ENCODE assay signal across 17 cellular contexts in genomic region chr2:187302619-187303018, GRCh38.
A peak's percentile ranks its signal among the peaks of the same experiment; 100 is the strongest.
DNase-seq lines count a peak whose midpoint lies in the region; ATAC-seq, FAIRE-seq and TF ChIP-seq lines count a peak whose summit lies in the region.
"Had no signal": no experiment of that assay in that cellular context is flagged by ENCODE, and none has a peak within 500 bp of the region (broad histone marks: within the 10 kb centered on the region; RNA-seq: fewer than 3 reads in every experiment).

No MANE protein-coding gene starts in this region.

- no peak overlapping the region for H3K4me3 Mint-ChIP-seq in stimulated activated naive B cell treated with anti-CD40 and anti-IgM and Interleukin-4, amounts not matched to agents 10 μg/mL and 1 μg/mL and 100 μg/mL, for 72 hours
- H3K4me3 Mint-ChIP-seq: stimulated activated naive CD8-positive, alpha-beta T cell treated with anti-CD3 and anti-CD28 coated beads, Interleukin-15, amount 100 ng/mL, for 72 hours had no signal

- DNase-seq in DMS53 treated with DMSO at 0.1 percent for 48 hours (lab: John Stamatoyannopoulos, UW; ENCODE audit: unreplicated experiment): peak; percentile 13
- DNase-seq in NCI-H226: peak; percentile 46
- peak; percentile 97 for DNase-seq in endothelial cell of umbilical vein (ENCODE audit: low read depth, low spot score)
- peak; percentile 23 for DNase-seq in mesenchymal stem cell
- DNase-seq in esophagus muscularis mucosa (ENCODE audit: extremely low spot score): no peak
- DNase-seq in stimulated activated naive B cell treated with anti-CD40 and anti-IgM and Interleukin-4, amounts not matched to agents 10 μg/mL and 1 μg/mL and 100 μg/mL, for 72 hours: no peak
- DNase-seq in SKM-1 (lab: John Stamatoyannopoulos, UW; ENCODE audit: unreplicated experiment): no peak
- no peak for DNase-seq in tibial artery
- DNase-seq: activated gamma-delta T cell; cerebellar nuclear complex; NCI-H1092 treated with DMSO at 0.1 percent for 48 hours; NCI-H510A treated with DMSO at 0.1 percent for 48 hours; posterior cingulate gyrus; stimulated activated naive CD8-positive, alpha-beta T cell treated with anti-CD3 and anti-CD28 coated beads, Interleukin-15, amount 100 ng/mL, for 72 hours; T-helper 9 cell had no signal

- H3K9ac ChIP-seq in endothelial cell of umbilical vein (replicated peaks; ENCODE audit: extremely low read depth, insufficient read depth, low read length) (peak overlapping the region; percentile 70), mesenchymal stem cell (ENCODE audit: low read length) (no peak overlapping the region)

- 90% methylated on average over 2 of the region's 3 CpGs for WGBS in mesenchymal stem cell
- WGBS in esophagus muscularis mucosa: 75% methylated on average over 3 of the region's 3 CpGs

- CTCF ChIA-PET in endothelial cell of umbilical vein (lab: Charles Lee): interaction anchor here (0.7 to 2.2 kb wide), 9 partner anchors 16 to 448 kb away, joined by 3 to 8 read pairs (median 4); partner anchors contain the start of gene CALCRL

- H3K27me3 ChIP-seq in endothelial cell of umbilical vein (ENCODE audit: control insufficient read depth in 2 of 2, insufficient read depth in 2 of 2, low read length in 2 of 2) (no peaks in the 10 kb centered on the region), mesenchymal stem cell (ENCODE audit: control insufficient read depth in 1 of 2, insufficient read depth in 1 of 2, low read length in 2 of 2) (no peaks in the 10 kb centered on the region), esophagus muscularis mucosa (no peaks in the 10 kb centered on the region), tibial artery (no peaks in the 10 kb centered on the region)
- H3K27me3 ChIP-seq: gastroesophageal sphincter had no signal

- H3K18ac ChIP-seq in mesenchymal stem cell (ENCODE audit: low read depth in 1 of 2, low read length in 2 of 2): no peak overlapping the region

- no peak overlapping the region for H3K27ac Mint-ChIP-seq in stimulated activated naive B cell treated with anti-CD40 and anti-IgM and Interleukin-4, amounts not matched to agents 10 μg/mL and 1 μg/mL and 100 μg/mL, for 72 hours
- H3K27ac Mint-ChIP-seq: stimulated activated naive CD8-positive, alpha-beta T cell treated with anti-CD3 and anti-CD28 coated beads, Interleukin-15, amount 100 ng/mL, for 72 hours had no signal

- no peak overlapping the region for H3K4ac ChIP-seq in mesenchymal stem cell (ENCODE audit: low read depth in 1 of 2, low read length in 2 of 2)

- H3K27me3 Mint-ChIP-seq in stimulated activated naive B cell treated with anti-CD40 and anti-IgM and Interleukin-4, amounts not matched to agents 10 μg/mL and 1 μg/mL and 100 μg/mL, for 72 hours: no peaks in the 10 kb centered on the region
- H3K27me3 Mint-ChIP-seq: stimulated activated naive CD8-positive, alpha-beta T cell treated with anti-CD3 and anti-CD28 coated beads, Interleukin-15, amount 100 ng/mL, for 72 hours had no signal

- H3K27ac ChIP-seq in endothelial cell of umbilical vein (ENCODE audit: insufficient read depth, low read depth, low read length) (peak overlapping the region; percentile 89), mesenchymal stem cell (ENCODE audit: low read length, poor library complexity, severe bottlenecking) (no peak overlapping the region), esophagus muscularis mucosa (replicated peaks in 1 of 4) (no peak overlapping the region), tibial artery (no peak overlapping the region)
- H3K27ac ChIP-seq: gastroesophageal sphincter had no signal

- H2AFZ ChIP-seq in endothelial cell of umbilical vein (ENCODE audit: low read depth, low read length) (no peak overlapping the region), mesenchymal stem cell (ENCODE audit: low read depth, low read length) (no peak overlapping the region)

- TF ChIP-seq EP300 in esophagus muscularis mucosa (IDR thresholded peaks at IDR 0.05): no peak

- H3K4me2 ChIP-seq in endothelial cell of umbilical vein (ENCODE audit: insufficient read depth, low read length) (peak overlapping the region; percentile 86), mesenchymal stem cell (ENCODE audit: low read length, poor library complexity, severe bottlenecking) (no peak overlapping the region)

- H2BK12ac ChIP-seq in mesenchymal stem cell (ENCODE audit: low read length in 2 of 2): no peak overlapping the region

- peak overlapping the region in 1 of 3 experiments; percentile 30 for H3K4me3 ChIP-seq in endothelial cell of umbilical vein (replicated peaks in 1 of 3; ENCODE audit: insufficient read depth in 1 of 3, low read depth in 1 of 3, low read length in 3 of 3)
- H3K4me3 ChIP-seq in mesenchymal stem cell (ENCODE audit: insufficient read depth in 1 of 2, low read depth in 1 of 2, low read length in 2 of 2): no peak overlapping the region
- no peak overlapping the region for H3K4me3 ChIP-seq in esophagus muscularis mucosa
- H3K4me3 ChIP-seq in tibial artery: no peak overlapping the region
- H3K4me3 ChIP-seq: gastroesophageal sphincter had no signal

- H3K14ac ChIP-seq in mesenchymal stem cell (ENCODE audit: low read length in 2 of 2): no peak overlapping the region

- no peaks in the 10 kb centered on the region for H3K4me1 Mint-ChIP-seq in stimulated activated naive B cell treated with anti-CD40 and anti-IgM and Interleukin-4, amounts not matched to agents 10 μg/mL and 1 μg/mL and 100 μg/mL, for 72 hours
- H3K4me1 Mint-ChIP-seq: stimulated activated naive CD8-positive, alpha-beta T cell treated with anti-CD3 and anti-CD28 coated beads, Interleukin-15, amount 100 ng/mL, for 72 hours had no signal

- no peak overlapping the region for H3K23ac ChIP-seq in mesenchymal stem cell (ENCODE audit: low read length in 2 of 2)

- POLR2A ChIA-PET in endothelial cell of umbilical vein (lab: Charles Lee): interaction anchor here (0.6 to 1.0 kb wide), 3 partner anchors 101 to 164 kb away, joined by 3 to 9 read pairs (median 5); no protein-coding TSS in a partner anchor

- no peaks in the 10 kb centered on the region for H3K36me3 ChIP-seq in endothelial cell of umbilical vein (ENCODE audit: control insufficient read depth in 2 of 2, extremely low read depth in 1 of 2, insufficient read depth in 2 of 2, low read length in 2 of 2)
- no peaks in the 10 kb centered on the region for H3K36me3 ChIP-seq in mesenchymal stem cell (ENCODE audit: control insufficient read depth in 1 of 2, insufficient read depth in 2 of 2, low read depth in 1 of 2, low read length in 2 of 2)
- H3K36me3 ChIP-seq in esophagus muscularis mucosa: no peaks in the 10 kb centered on the region
- no peaks in the 10 kb centered on the region for H3K36me3 ChIP-seq in tibial artery
- H3K36me3 ChIP-seq: gastroesophageal sphincter had no signal

- TF ChIP-seq CTCF in endothelial cell of umbilical vein (IDR thresholded peaks at IDR 0.05; ENCODE audit: extremely low read depth in 1 of 2, insufficient read depth in 1 of 2, low read depth in 1 of 2, low read length in 2 of 2) (no peak), esophagus muscularis mucosa (IDR thresholded peaks at IDR 0.05) (no peak), tibial artery (IDR thresholded peaks at IDR 0.05) (no peak)

- FAIRE-seq in endothelial cell of umbilical vein (lab: Jason Lieb, UNC): peak; percentile 74
- FAIRE-seq: GM18507 had no signal

- no peaks in the 10 kb centered on the region for H4K20me1 ChIP-seq in endothelial cell of umbilical vein (replicated peaks; ENCODE audit: control insufficient read depth, extremely low read depth, insufficient read depth, low read length)

- no peak overlapping the region for H4K8ac ChIP-seq in mesenchymal stem cell (ENCODE audit: low read length)

- no peak for ATAC-seq in stimulated activated naive B cell treated with anti-CD40 and anti-IgM and Interleukin-4, amounts not matched to agents 10 μg/mL and 1 μg/mL and 100 μg/mL, for 72 hours (replicated peaks)
- ATAC-seq: gastroesophageal sphincter; stimulated activated naive CD8-positive, alpha-beta T cell treated with anti-CD3 and anti-CD28 coated beads, Interleukin-15, amount 100 ng/mL, for 72 hours had no signal

- H2BK5ac ChIP-seq in mesenchymal stem cell (ENCODE audit: low read depth, low read length, poor library complexity, severe bottlenecking): no peak overlapping the region

- no peaks in the 10 kb centered on the region for H3K9me1 ChIP-seq in endothelial cell of umbilical vein (replicated peaks; ENCODE audit: control insufficient read depth, extremely low read depth, insufficient read depth, low read length)

- H3K9me3 ChIP-seq in endothelial cell of umbilical vein (replicated peaks; ENCODE audit: control insufficient read depth, insufficient read depth, low read length) (no peaks in the 10 kb centered on the region), mesenchymal stem cell (ENCODE audit: control insufficient read depth, low read length) (no peaks in the 10 kb centered on the region), esophagus muscularis mucosa (no peaks in the 10 kb centered on the region), tibial artery (no peaks in the 10 kb centered on the region)
- H3K9me3 ChIP-seq: gastroesophageal sphincter had no signal

- intact Hi-C loops in endothelial cell of umbilical vein (cut with micrococcal nuclease): loop anchor here (1.0 to 5.0 kb wide), 7 partner anchors 17 to 418 kb away; partner anchors contain the start of gene CALCRL
- intact Hi-C loops in esophagus muscularis mucosa (cut with DNase I): no loop called here
- intact Hi-C loops in tibial artery (cut with DNase I; ENCODE audit: low total_unique reads): no loop called here

- no peaks in the 10 kb centered on the region for H3K79me2 ChIP-seq in endothelial cell of umbilical vein (ENCODE audit: control insufficient read depth, insufficient read depth, low read length)

- H3K4me1 ChIP-seq in endothelial cell of umbilical vein (ENCODE audit: control insufficient read depth, extremely low read depth, insufficient read depth, low read length) (peaks cover 41% of the 10 kb centered on the region), mesenchymal stem cell (ENCODE audit: control insufficient read depth, insufficient read depth, low read depth, low read length) (no peaks in the 10 kb centered on the region), esophagus muscularis mucosa (peaks cover 0 to 4% (median 0%) of the 10 kb centered on the region in 4 donors), tibial artery (peaks cover 0 to 29% (median 0%) of the 10 kb centered on the region in 4 donors)
- H3K4me1 ChIP-seq: gastroesophageal sphincter had no signal

- no peaks in the 10 kb centered on the region for H3K79me1 ChIP-seq in mesenchymal stem cell (replicated peaks; ENCODE audit: low read length, poor library complexity, severe bottlenecking)

- H2BK15ac ChIP-seq in mesenchymal stem cell (ENCODE audit: low read depth, poor library complexity, severe bottlenecking): no peak overlapping the region

- no peak overlapping the region for H2AK5ac ChIP-seq in mesenchymal stem cell (ENCODE audit: low read length, severe bottlenecking)

- dilution Hi-C loops in endothelial cell of umbilical vein (cut with MboI; ENCODE audit: extremely low pct_ligation_motif_present, low sequenced_read_pairs): no loop called here

- TF ChIP-seq POLR2A in endothelial cell of umbilical vein (IDR thresholded peaks at IDR 0.05; ENCODE audit: low read depth, low read length) (no peak), esophagus muscularis mucosa (IDR thresholded peaks at IDR 0.05; ENCODE audit: low read depth) (no peak)

- no peak overlapping the region for H2BK120ac ChIP-seq in mesenchymal stem cell (ENCODE audit: low read depth, low read length)

- no peak overlapping the region for H4K91ac ChIP-seq in mesenchymal stem cell (ENCODE audit: low read length)

- no peaks in the 10 kb centered on the region for H3K36me3 Mint-ChIP-seq in stimulated activated naive B cell treated with anti-CD40 and anti-IgM and Interleukin-4, amounts not matched to agents 10 μg/mL and 1 μg/mL and 100 μg/mL, for 72 hours

- H3K9me3 Mint-ChIP-seq in stimulated activated naive B cell treated with anti-CD40 and anti-IgM and Interleukin-4, amounts not matched to agents 10 μg/mL and 1 μg/mL and 100 μg/mL, for 72 hours: peaks cover 0 to 6% of the 10 kb centered on the region in 2 donors
- H3K9me3 Mint-ChIP-seq: stimulated activated naive CD8-positive, alpha-beta T cell treated with anti-CD3 and anti-CD28 coated beads, Interleukin-15, amount 100 ng/mL, for 72 hours had no signal

- BruUV-seq in endothelial cell of umbilical vein (replicated peaks; lab: Mats Ljungman, UMichigan): no TSS peak

Comparison
In these comparisons a context has a peak if more than half of its experiments do, and no peak if none do; other contexts are left out.
1. DNase-seq: peak in DMS53 treated with DMSO at 0.1 percent for 48 hours (single experiment), NCI-H226 (single experiment), endothelial cell of umbilical vein (single experiment) and mesenchymal stem cell (single experiment); none in esophagus muscularis mucosa (single experiment), stimulated activated naive B cell treated with anti-CD40 and anti-IgM and Interleukin-4, amounts not matched to agents 10 μg/mL and 1 μg/mL and 100 μg/mL, for 72 hours (single experiment), SKM-1 (single experiment) and tibial artery (0 of 2).